Comparison of ENCODE assay signal across 12 cellular contexts in the genomic region with DNA sequence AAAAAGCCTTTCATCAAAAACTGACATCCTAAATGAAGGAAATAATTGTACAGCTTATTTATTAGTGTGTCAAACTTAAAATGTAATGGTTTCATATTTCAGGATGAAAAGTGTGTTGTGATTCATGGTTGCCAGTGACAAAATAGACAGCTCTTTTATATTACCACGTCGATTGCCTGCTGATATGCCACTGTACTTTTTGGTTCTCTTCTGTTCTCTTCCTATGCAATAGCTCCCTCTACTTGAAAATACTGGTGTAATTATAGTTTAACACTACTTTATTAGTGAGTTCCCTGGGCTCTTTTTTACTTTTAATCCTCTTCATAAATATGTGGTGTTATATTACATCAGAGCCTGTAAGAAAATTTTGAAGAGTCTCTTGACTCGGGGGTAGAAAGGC.
DNase-seq lines count a peak whose midpoint lies in the region; ATAC-seq and TF ChIP-seq lines count a peak whose summit lies in the region.
"Had no signal": no experiment of that assay in that cellular context is flagged by ENCODE, and none has a peak within 500 bp of the region (broad histone marks: within the 10 kb centered on the region; RNA-seq: fewer than 3 reads in every experiment).

No MANE protein-coding gene starts in this region.

- H3K4me3 Mint-ChIP-seq in endodermal cell = no peak overlapping the region
- H3K4me3 Mint-ChIP-seq in activated naive CD8-positive, alpha-beta T cell treated with anti-CD3 and anti-CD28 coated beads for 36 hours = no peak overlapping the region
- H3K4me3 Mint-ChIP-seq: naive B cell had no signal

- no peak for TF ChIP-seq POLR2A in vagina (IDR thresholded peaks at IDR 0.05)

- peaks cover 27% of the 10 kb centered on the region for H3K36me3 Mint-ChIP-seq in endodermal cell (ENCODE audit: low read depth)
- peaks cover 8% of the 10 kb centered on the region for H3K36me3 Mint-ChIP-seq in activated naive CD8-positive, alpha-beta T cell treated with anti-CD3 and anti-CD28 coated beads for 36 hours

- H3K9me3 Mint-ChIP-seq in endodermal cell = no peaks in the 10 kb centered on the region
- no peaks in the 10 kb centered on the region for H3K9me3 Mint-ChIP-seq in activated naive CD8-positive, alpha-beta T cell treated with anti-CD3 and anti-CD28 coated beads for 36 hours
- H3K9me3 Mint-ChIP-seq: naive B cell had no signal

- H3K9me3 ChIP-seq in endodermal cell (ENCODE audit: control insufficient read depth, low read length) (no peaks in the 10 kb centered on the region), psoas muscle (no peaks in the 10 kb centered on the region), vagina (no peaks in the 10 kb centered on the region)

- peak; percentile 33 for DNase-seq in DMS79 treated with DMSO at 0.1 percent for 48 hours (lab: John Stamatoyannopoulos, UW)
- no peak for DNase-seq in DMS79 (lab: John Stamatoyannopoulos, UW)
- peak; percentile 55 to 93 for DNase-seq in NCI-H524 (lab: John Stamatoyannopoulos, UW)
- DNase-seq in endodermal cell = no peak
- DNase-seq in psoas muscle = no peak
- no peak for DNase-seq in vagina (ENCODE audit: extremely low spot score in 2 of 2)
- DNase-seq in activated naive CD8-positive, alpha-beta T cell treated with anti-CD3 and anti-CD28 coated beads for 36 hours = no peak
- no peak for DNase-seq in activated CD4-positive, alpha-beta T cell treated with anti-CD3 and anti-CD28 coated beads for 1 hour
- DNase-seq: 8988T; activated CD8-positive, alpha-beta memory T cell treated with anti-CD3 and anti-CD28 coated beads, Interleukin-2, amount 50 U/mL, for 48 hours; naive B cell had no signal

- H3K27ac ChIP-seq in endodermal cell (ENCODE audit: low read depth, low read length) (no peak overlapping the region), psoas muscle (no peak overlapping the region), vagina (no peak overlapping the region)
- H3K27ac ChIP-seq: epithelial cell of prostate had no signal

- intact Hi-C loops in psoas muscle (cut with DNase I) = loop anchor here (5.0 to 10.0 kb wide), 5 partner anchors 806 to 1879 kb away; no protein-coding TSS in a partner anchor
- intact Hi-C loops in vagina (cut with DNase I) = no loop called here

- H3K4me1 ChIP-seq in endodermal cell (ENCODE audit: control insufficient read depth, insufficient read depth, low read length) (no peaks in the 10 kb centered on the region), psoas muscle (peaks cover 5% of the 10 kb centered on the region), vagina (no peaks in the 10 kb centered on the region)

- peaks cover 11% of the 10 kb centered on the region for H3K36me3 ChIP-seq in endodermal cell (ENCODE audit: control insufficient read depth, insufficient read depth, low read length)
- peaks cover 0 to 11% of the 10 kb centered on the region in 2 donors for H3K36me3 ChIP-seq in psoas muscle (ENCODE audit: insufficient read depth in 1 of 2, low read depth in 1 of 2)
- H3K36me3 ChIP-seq in vagina = peaks cover 0 to 5% of the 10 kb centered on the region in 2 donors

- peak in 1 of 4 donors; percentile 53 for ATAC-seq in psoas muscle

- H3K4me1 Mint-ChIP-seq in endodermal cell = peaks cover 7% of the 10 kb centered on the region
- no peaks in the 10 kb centered on the region for H3K4me1 Mint-ChIP-seq in activated naive CD8-positive, alpha-beta T cell treated with anti-CD3 and anti-CD28 coated beads for 36 hours
- H3K4me1 Mint-ChIP-seq: naive B cell had no signal

- no peak overlapping the region for H3K27ac Mint-ChIP-seq in endodermal cell
- no peak overlapping the region for H3K27ac Mint-ChIP-seq in activated naive CD8-positive, alpha-beta T cell treated with anti-CD3 and anti-CD28 coated beads for 36 hours

- no peaks in the 10 kb centered on the region for H3K27me3 Mint-ChIP-seq in endodermal cell (ENCODE audit: insufficient read depth)
- no peaks in the 10 kb centered on the region for H3K27me3 Mint-ChIP-seq in activated naive CD8-positive, alpha-beta T cell treated with anti-CD3 and anti-CD28 coated beads for 36 hours
- H3K27me3 Mint-ChIP-seq: naive B cell had no signal

- H3K9ac ChIP-seq in endodermal cell (ENCODE audit: extremely low read depth, low read length, poor library complexity, severe bottlenecking) = no peak overlapping the region

- WGBS in endodermal cell (ENCODE audit: insufficient coverage in 1 of 2, insufficient read length in 1 of 2), 2 experiments = 93 to 100% methylated on average over 1 to 3 of the region's 3 CpGs
- WGBS in psoas muscle, 3 donors = 7 to 21% (median 8%) methylated on average over 3 of the region's 3 CpGs

- H3K27me3 ChIP-seq in endodermal cell (ENCODE audit: control insufficient read depth, insufficient read depth, low read length, poor library complexity, severe bottlenecking) (no peaks in the 10 kb centered on the region), psoas muscle (ENCODE audit: insufficient read depth in 3 of 3, low read length in 2 of 3) (no peaks in the 10 kb centered on the region), vagina (no peaks in the 10 kb centered on the region)

- no peak overlapping the region for H3K4me3 ChIP-seq in endodermal cell (ENCODE audit: low read length)
- H3K4me3 ChIP-seq in psoas muscle = no peak overlapping the region
- no peak overlapping the region for H3K4me3 ChIP-seq in vagina

- TF ChIP-seq CTCF in endodermal cell (conservative IDR thresholded peaks at IDR 0.05) (peak; percentile 20), psoas muscle (IDR thresholded peaks at IDR 0.05) (peak; percentile 24), vagina (IDR thresholded peaks at IDR 0.05) (no peak)

Comparison
In these comparisons a context has a peak if more than half of its experiments do, and no peak if none do; other contexts are left out.
1. DNase-seq: peak in DMS79 treated with DMSO at 0.1 percent for 48 hours (single experiment) and NCI-H524 (2 of 2); none in DMS79 (single experiment), endodermal cell (single experiment), psoas muscle (0 of 2), vagina (0 of 2), activated naive CD8-positive, alpha-beta T cell treated with anti-CD3 and anti-CD28 coated beads for 36 hours (single experiment) and activated CD4-positive, alpha-beta T cell treated with anti-CD3 and anti-CD28 coated beads for 1 hour (single experiment).
2. CTCF ChIP-seq: peak in endodermal cell (single experiment) and psoas muscle (single experiment); none in vagina (0 of 3).